ENCODE assay signal across 8 cellular contexts in genomic region chr15:57866149-57866736, GRCh38.
A peak's percentile ranks its signal among the peaks of the same experiment; 100 is the strongest.
DNase-seq lines count a peak whose midpoint lies in the region; ATAC-seq and TF ChIP-seq lines count a peak whose summit lies in the region.

No MANE protein-coding gene starts in this region.

- H3F3A ChIP-seq in PC-9 (ENCODE audit: insufficient read depth, low read depth): no peaks in the 10 kb centered on the region

- no peak overlapping the region for H3K27ac Mint-ChIP-seq in activated T-helper 1 cell treated with anti-CD3 and anti-CD28 coated beads, Interleukin-12 subunit alpha, Interleukin-12 subunit beta, Interleukin-2, Interleukin-4 antibody, amounts not matched to agents 30 ng/mL and 10 ng/mL and 1 ng/mL, durations not matched to agents 14 hours and 24 hours and 36 hours

- H2AFZ ChIP-seq in PC-9: no peak overlapping the region

- TF ChIP-seq CTCF in PC-9 (conservative IDR thresholded peaks at IDR 0.05): peak; percentile 74; the same call in 1 of the 2 replicates
- peak in 3 of 4 experiments; percentile 22 to 57 (median 39) for TF ChIP-seq CTCF in sigmoid colon (IDR thresholded peaks at IDR 0.05)

- WGBS in sigmoid colon, 2 donors: 31 to 34% methylated on average over 7 of the region's 7 CpGs

- CTCF ChIA-PET in PC-9 (lab: Charles Lee): interaction anchor here (0.6 to 1.0 kb wide), 3 partner anchors 115 to 318 kb away, joined by 3 to 21 read pairs (median 4); no protein-coding TSS in a partner anchor

- H3K4me3 Mint-ChIP-seq in activated T-helper 1 cell treated with anti-CD3 and anti-CD28 coated beads, Interleukin-12 subunit alpha, Interleukin-12 subunit beta, Interleukin-2, Interleukin-4 antibody, amounts not matched to agents 30 ng/mL and 10 ng/mL and 1 ng/mL, durations not matched to agents 14 hours and 24 hours and 36 hours: no peak overlapping the region

- peak; percentile 48 for ATAC-seq in HG03354 (IDR thresholded peaks at IDR 0.05; ENCODE audit: poor library complexity, severe bottlenecking, unreplicated experiment)
- ATAC-seq in Right ventricle myocardium superior (ENCODE audit: poor library complexity): peak; percentile 78
- ATAC-seq in GM19395 (IDR thresholded peaks at IDR 0.05; ENCODE audit: unreplicated experiment): no peak
- ATAC-seq in GM18498 (IDR thresholded peaks at IDR 0.05; ENCODE audit: unreplicated experiment): no peak

- intact Hi-C loops in PC-9 (cut with micrococcal nuclease; ENCODE audit: unreplicated experiment) (loop anchor here (1.0 to 5.0 kb wide), 2 partner anchors 206 to 316 kb away; no protein-coding TSS in a partner anchor), Right ventricle myocardium superior (cut with DNase I) (loop anchor here (5.0 to 10.0 kb wide), 2 partner anchors 201 kb away; partner anchors contain the start of gene ALDH1A2), sigmoid colon (cut with DNase I) (no loop called here)
- intact Hi-C loops in activated T-helper 1 cell treated with anti-CD3 and anti-CD28 coated beads, Interleukin-12 subunit alpha, Interleukin-12 subunit beta, Interleukin-2, Interleukin-4 antibody, amounts not matched to agents 30 ng/mL and 10 ng/mL and 1 ng/mL, durations not matched to agents 14 hours and 24 hours and 36 hours (cut with micrococcal nuclease): loop anchor here (1.0 kb wide), 2 partner anchors 200 to 205 kb away; no protein-coding TSS in a partner anchor

- H3K9me3 ChIP-seq in PC-9 (ENCODE audit: insufficient read depth, low read depth): no peaks in the 10 kb centered on the region
- no peaks in the 10 kb centered on the region for H3K9me3 ChIP-seq in sigmoid colon

- H3K4me1 ChIP-seq in PC-9 (replicated peaks; ENCODE audit: insufficient read depth) (no peaks in the 10 kb centered on the region), sigmoid colon (peaks cover 0 to 9% (median 4%) of the 10 kb centered on the region in 4 donors)

- H3K4me2 ChIP-seq in PC-9: no peak overlapping the region

- no TSS peak for BruUV-seq in PC-9 (replicated peaks; lab: Mats Ljungman, UMichigan)

- POLR2A ChIA-PET in PC-9 (lab: Charles Lee; ENCODE audit: unreplicated experiment): no interaction called here

- no peaks in the 10 kb centered on the region for H3K79me2 ChIP-seq in PC-9 (ENCODE audit: low read depth)

- peaks cover 38% of the 10 kb centered on the region for H3K27me3 Mint-ChIP-seq in activated T-helper 1 cell treated with anti-CD3 and anti-CD28 coated beads, Interleukin-12 subunit alpha, Interleukin-12 subunit beta, Interleukin-2, Interleukin-4 antibody, amounts not matched to agents 30 ng/mL and 10 ng/mL and 1 ng/mL, durations not matched to agents 14 hours and 24 hours and 36 hours (ENCODE audit: insufficient read depth)

- H3K36me3 ChIP-seq in PC-9 (ENCODE audit: low read depth) (no peaks in the 10 kb centered on the region), sigmoid colon (no peaks in the 10 kb centered on the region)

- DNase-seq in DMS114 treated with DMSO at 0.1 percent for 48 hours (lab: John Stamatoyannopoulos, UW; ENCODE audit: unreplicated experiment): peak; percentile 36
- DNase-seq in PC-9: peak in 1 of 2 experiments; percentile 35
- peak; percentile 34 for DNase-seq in activated T-helper 1 cell treated with anti-CD3 and anti-CD28 coated beads, Interleukin-12 subunit alpha, Interleukin-12 subunit beta, Interleukin-2, Interleukin-4 antibody, amounts not matched to agents 30 ng/mL and 10 ng/mL and 1 ng/mL, durations not matched to agents 14 hours and 24 hours and 36 hours (ENCODE audit: low spot score)
- DNase-seq in Right ventricle myocardium superior: peak; percentile 77
- DNase-seq in sigmoid colon: no peak

- H4K20me1 ChIP-seq in PC-9 (ENCODE audit: insufficient read depth): no peaks in the 10 kb centered on the region

- no peak for TF ChIP-seq POLR2A in sigmoid colon (IDR thresholded peaks at IDR 0.05)

- H3K27me3 ChIP-seq in PC-9 (ENCODE audit: insufficient read depth, low read depth) (no peaks in the 10 kb centered on the region), sigmoid colon (no peaks in the 10 kb centered on the region)

- H3K9me2 ChIP-seq in PC-9 (ENCODE audit: insufficient read depth): no peaks in the 10 kb centered on the region

- H3K4me3 ChIP-seq in PC-9 (no peak overlapping the region), sigmoid colon (no peak overlapping the region)

- no peaks in the 10 kb centered on the region for H3K36me3 Mint-ChIP-seq in activated T-helper 1 cell treated with anti-CD3 and anti-CD28 coated beads, Interleukin-12 subunit alpha, Interleukin-12 subunit beta, Interleukin-2, Interleukin-4 antibody, amounts not matched to agents 30 ng/mL and 10 ng/mL and 1 ng/mL, durations not matched to agents 14 hours and 24 hours and 36 hours (ENCODE audit: low read depth)

- peaks cover 24% of the 10 kb centered on the region for H3K4me1 Mint-ChIP-seq in activated T-helper 1 cell treated with anti-CD3 and anti-CD28 coated beads, Interleukin-12 subunit alpha, Interleukin-12 subunit beta, Interleukin-2, Interleukin-4 antibody, amounts not matched to agents 30 ng/mL and 10 ng/mL and 1 ng/mL, durations not matched to agents 14 hours and 24 hours and 36 hours (ENCODE audit: low read depth)

- H3K27ac ChIP-seq in PC-9 (no peak overlapping the region), sigmoid colon (no peak overlapping the region)

- TF ChIP-seq EP300 in sigmoid colon (IDR thresholded peaks at IDR 0.05): no peak

- no peaks in the 10 kb centered on the region for H3K9me3 Mint-ChIP-seq in activated T-helper 1 cell treated with anti-CD3 and anti-CD28 coated beads, Interleukin-12 subunit alpha, Interleukin-12 subunit beta, Interleukin-2, Interleukin-4 antibody, amounts not matched to agents 30 ng/mL and 10 ng/mL and 1 ng/mL, durations not matched to agents 14 hours and 24 hours and 36 hours

Comparison
In these comparisons a context has a peak if more than half of its experiments do, and no peak if none do; other contexts are left out.
1. ATAC-seq: peak in HG03354 (single experiment) and Right ventricle myocardium superior (single experiment); none in GM19395 (single experiment) and GM18498 (single experiment).